Comparison of ENCODE assay signal across 1 cellular context in the genomic region with DNA sequence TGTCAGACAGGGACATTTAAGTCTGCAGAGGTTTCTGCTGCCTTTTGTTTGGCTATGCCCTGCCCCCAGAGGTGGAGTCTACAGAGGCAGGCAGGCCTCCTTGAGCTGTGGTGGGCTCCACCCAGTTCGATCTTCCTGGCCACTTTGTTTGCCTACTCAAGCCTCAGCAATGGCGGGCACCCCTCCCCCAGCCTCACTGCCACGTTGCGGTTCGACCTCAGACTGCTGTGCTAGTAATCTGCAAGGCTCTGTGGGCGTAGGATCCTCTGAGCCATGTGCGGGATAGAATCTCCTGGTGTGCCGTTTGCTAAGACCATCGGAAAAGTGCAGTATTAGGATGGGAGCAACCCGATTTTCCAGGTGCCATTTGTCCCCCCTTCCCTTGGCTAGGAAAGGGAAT. TPM values are rescaled to one million over a fixed set of nuclear protein-coding genes. Genes with fewer than 3 reads are reported as not detected.
"Had no signal": no experiment of that assay in that cellular context is flagged by ENCODE, and none has a peak within 500 bp of the region (broad histone marks: within the 10 kb centered on the region; RNA-seq: fewer than 3 reads in every experiment).

No MANE protein-coding gene starts in this region.

RNA-seq across cellular contexts. Expression of gene EPB41L4A, which starts 47.2 kb away (rescaled TPM):
- total RNA-seq: PC-3 had no signal
